10 cellular contexts compared by ENCODE assay signal in genomic region chr12:86264451-86265328, GRCh38. TPM values are rescaled to one million over a fixed set of nuclear protein-coding genes. Genes with fewer than 3 reads are reported as not detected.
A peak's percentile ranks its signal among the peaks of the same experiment; 100 is the strongest.
DNase-seq lines count a peak whose midpoint lies in the region; ATAC-seq and TF ChIP-seq lines count a peak whose summit lies in the region.
"Had no signal": no experiment of that assay in that cellular context is flagged by ENCODE, and none has a peak within 500 bp of the region (broad histone marks: within the 10 kb centered on the region; RNA-seq: fewer than 3 reads in every experiment).

No MANE protein-coding gene starts in this region.

- intact Hi-C loops in MCF 10A (cut with micrococcal nuclease) (no loop called here), vagina (cut with DNase I) (no loop called here)

- H3K4me2 ChIP-seq in mesendoderm (ENCODE audit: low read length), result no peak overlapping the region

- no peak overlapping the region for H3K18ac ChIP-seq in mesendoderm (ENCODE audit: low read length)

- no peaks in the 10 kb centered on the region for H3K9me3 ChIP-seq in vagina

- H3K56ac ChIP-seq in mesendoderm (ENCODE audit: low read length), result peak overlapping the region; percentile 36

- no peak overlapping the region for H2BK5ac ChIP-seq in mesendoderm (ENCODE audit: low read length)

- H2BK15ac ChIP-seq in mesendoderm (replicated peaks; ENCODE audit: low read depth), result no peak overlapping the region

- H2AK5ac ChIP-seq in mesendoderm (ENCODE audit: low read length), result no peak overlapping the region

- H3K4me3 ChIP-seq in mesendoderm (ENCODE audit: low read length), result no peak overlapping the region
- H3K4me3 ChIP-seq in vagina, result peak overlapping the region; percentile 10 to 11

- H3K36me3 Mint-ChIP-seq in MCF 10A (ENCODE audit: insufficient read depth, unreplicated experiment) (no peaks in the 10 kb centered on the region), endothelial cell (ENCODE audit: low read depth, unreplicated experiment) (no peaks in the 10 kb centered on the region)

- TF ChIP-seq POLR2A in vagina (IDR thresholded peaks at IDR 0.05), result no peak

- H3K4me1 ChIP-seq in mesendoderm (ENCODE audit: control insufficient read depth, low read depth, low read length) (no peaks in the 10 kb centered on the region), vagina (peaks cover 6% of the 10 kb centered on the region)

- no peak overlapping the region for H4K8ac ChIP-seq in mesendoderm (ENCODE audit: low read depth, low read length)

- H3K27ac ChIP-seq in mesendoderm (ENCODE audit: low read depth, low read length), result no peak overlapping the region
- H3K27ac ChIP-seq in vagina, result no peak overlapping the region

- H3K27me3 Mint-ChIP-seq in MCF 10A (ENCODE audit: insufficient read depth, unreplicated experiment) (no peaks in the 10 kb centered on the region), endothelial cell (ENCODE audit: unreplicated experiment) (no peaks in the 10 kb centered on the region)
- H3K27me3 Mint-ChIP-seq: activated naive CD8-positive, alpha-beta T cell treated with anti-CD3 and anti-CD28 coated beads, Interleukin-2, amount 50 U/mL, for 24 hours; T-helper 17 cell had no signal

- H3K36me3 ChIP-seq in mesendoderm (ENCODE audit: control insufficient read depth, insufficient read depth, low read length) (no peaks in the 10 kb centered on the region), vagina (no peaks in the 10 kb centered on the region)

- no peak overlapping the region for H4K5ac ChIP-seq in mesendoderm (ENCODE audit: low read length)

- in situ Hi-C loops in T47D (cut with HindIII; ENCODE audit: low pct_unique_long_range_greater_than_20kb, low sequenced_read_pairs), result no loop called here

- H3K79me2 ChIP-seq in mesendoderm (ENCODE audit: control insufficient read depth, insufficient read depth, low read length), result no peaks in the 10 kb centered on the region

- no peak overlapping the region for H3K4ac ChIP-seq in mesendoderm (ENCODE audit: low read depth, low read length)

- no CpG with 5 or more reads among the region's 38 CpGs for WGBS in mesendoderm (ENCODE audit: extremely low coverage, insufficient coverage, low lambda C conversion rate)

- H3K27ac Mint-ChIP-seq in MCF 10A (ENCODE audit: low read depth, unreplicated experiment), result no peak overlapping the region
- no peak overlapping the region for H3K27ac Mint-ChIP-seq in endothelial cell (ENCODE audit: unreplicated experiment)
- H3K27ac Mint-ChIP-seq: activated naive CD8-positive, alpha-beta T cell treated with anti-CD3 and anti-CD28 coated beads, Interleukin-2, amount 50 U/mL, for 24 hours; T-helper 17 cell had no signal

- TF ChIP-seq CTCF in MCF 10A (IDR thresholded peaks at IDR 0.05; ENCODE audit: unreplicated experiment), result no peak
- TF ChIP-seq CTCF in endothelial cell (IDR thresholded peaks at IDR 0.05; ENCODE audit: unreplicated experiment), result no peak
- TF ChIP-seq CTCF in vagina (IDR thresholded peaks at IDR 0.05), result no peak

- no TSS peak for BruUV-seq in MCF 10A (replicated peaks; lab: Mats Ljungman, UMichigan)

- no peak for ATAC-seq in GM21526 (IDR thresholded peaks at IDR 0.05; ENCODE audit: low FRiP score, unreplicated experiment)
- no peak for ATAC-seq in GM19328 (IDR thresholded peaks at IDR 0.05; ENCODE audit: unreplicated experiment)
- ATAC-seq: activated naive CD8-positive, alpha-beta T cell treated with anti-CD3 and anti-CD28 coated beads, Interleukin-2, amount 50 U/mL, for 24 hours; T-helper 17 cell had no signal

- H3K79me1 ChIP-seq in mesendoderm (ENCODE audit: low read length), result no peaks in the 10 kb centered on the region

- no peak overlapping the region for H3K23ac ChIP-seq in mesendoderm (ENCODE audit: low read length)

- POLR2A ChIA-PET in MCF 10A (lab: Yijun Ruan, JAX), result no interaction called here

- H3K4me1 Mint-ChIP-seq in MCF 10A (ENCODE audit: insufficient read depth, unreplicated experiment) (peaks cover 5% of the 10 kb centered on the region), endothelial cell (ENCODE audit: unreplicated experiment) (no peaks in the 10 kb centered on the region)
- H3K4me1 Mint-ChIP-seq: activated naive CD8-positive, alpha-beta T cell treated with anti-CD3 and anti-CD28 coated beads, Interleukin-2, amount 50 U/mL, for 24 hours; T-helper 17 cell had no signal

- H3K9me3 Mint-ChIP-seq in MCF 10A (ENCODE audit: unreplicated experiment) (peaks cover 7% of the 10 kb centered on the region), endothelial cell (ENCODE audit: unreplicated experiment) (no peaks in the 10 kb centered on the region)

- H3K27me3 ChIP-seq in mesendoderm (ENCODE audit: insufficient read depth, low read length, poor library complexity), result no peaks in the 10 kb centered on the region
- no peaks in the 10 kb centered on the region for H3K27me3 ChIP-seq in vagina

- H2BK120ac ChIP-seq in mesendoderm (ENCODE audit: low read depth, low read length), result no peak overlapping the region

- H3K9ac ChIP-seq in mesendoderm (ENCODE audit: low read length), result peak overlapping the region; percentile 17

- peak; percentile 9 to 93 for DNase-seq in T47D (ENCODE audit: low read depth in 1 of 2, low spot score in 1 of 2)
- no peak for DNase-seq in MCF 10A (ENCODE audit: unreplicated experiment)
- peak; percentile 24 for DNase-seq in endothelial cell (ENCODE audit: low spot score)
- DNase-seq in mesendoderm, result peak; percentile 36
- no peak for DNase-seq in vagina (ENCODE audit: extremely low spot score in 2 of 2)
- DNase-seq in AG20443 (ENCODE audit: low spot score), result no peak
- DNase-seq: activated naive CD8-positive, alpha-beta T cell treated with anti-CD3 and anti-CD28 coated beads, Interleukin-2, amount 50 U/mL, for 24 hours had no signal

- no peak overlapping the region for H3K4me3 Mint-ChIP-seq in MCF 10A (ENCODE audit: unreplicated experiment)
- H3K4me3 Mint-ChIP-seq in endothelial cell (ENCODE audit: unreplicated experiment), result peak overlapping the region; percentile 80
- H3K4me3 Mint-ChIP-seq: activated naive CD8-positive, alpha-beta T cell treated with anti-CD3 and anti-CD28 coated beads, Interleukin-2, amount 50 U/mL, for 24 hours; T-helper 17 cell had no signal

- CTCF ChIA-PET in MCF 10A (lab: Yijun Ruan, JAX), result interaction anchor here (0.7 kb wide), 1 partner anchor 1208 kb away, joined by 3 read pairs; no protein-coding TSS in a partner anchor

RNA-seq across cellular contexts. Expression of gene MGAT4C, which starts 8.5 kb away (rescaled TPM):
- total RNA-seq in MCF 10A (2022) (0.10 TPM in 1 of 2 replicates, not detected in the other), endothelial cell (ENCODE audit: unreplicated experiment) (1.1 TPM), vagina (0.25 TPM)
- 1.5 TPM for polyA plus RNA-seq in mesendoderm (2013, experiment 1 of 2)
- 1.3 TPM for polyA plus RNA-seq in mesendoderm (2013, experiment 2 of 2)
- total RNA-seq: T-helper 17 cell had no signal

Comparison
In these comparisons a context has a peak if more than half of its experiments do, and no peak if none do; other contexts are left out.
1. DNase-seq: peak in T47D (2 of 2), endothelial cell (single experiment) and mesendoderm (single experiment); none in MCF 10A (single experiment), vagina (0 of 2) and AG20443 (single experiment).